ENCODE assay signal across 1 cellular context in genomic region chr20:44709380-44709779, GRCh38.
TF ChIP-seq lines count a peak whose summit lies in the region.

No MANE protein-coding gene starts in this region.

TF ChIP-seq in H1, 55 proteins besides CTCF, POLR2A, EP300 and RAD21:
- TF ChIP-seq SIX5 (IDR thresholded peaks at IDR 0.05; ENCODE audit: low read depth, low read length) (no peak), KDM4A (IDR thresholded peaks at IDR 0.05; ENCODE audit: low read depth, low read length, severe bottlenecking) (no peak), FOSL1 (IDR thresholded peaks at IDR 0.05; ENCODE audit: insufficient read depth, low read depth, low read length) (no peak), TAF1 (IDR thresholded peaks at IDR 0.05; ENCODE audit: low read depth, low read length) (no peak), SRF (IDR thresholded peaks at IDR 0.05; ENCODE audit: low read depth, low read length) (no peak)
